ENCODE assay signal across 6 cellular contexts in the genomic region with DNA sequence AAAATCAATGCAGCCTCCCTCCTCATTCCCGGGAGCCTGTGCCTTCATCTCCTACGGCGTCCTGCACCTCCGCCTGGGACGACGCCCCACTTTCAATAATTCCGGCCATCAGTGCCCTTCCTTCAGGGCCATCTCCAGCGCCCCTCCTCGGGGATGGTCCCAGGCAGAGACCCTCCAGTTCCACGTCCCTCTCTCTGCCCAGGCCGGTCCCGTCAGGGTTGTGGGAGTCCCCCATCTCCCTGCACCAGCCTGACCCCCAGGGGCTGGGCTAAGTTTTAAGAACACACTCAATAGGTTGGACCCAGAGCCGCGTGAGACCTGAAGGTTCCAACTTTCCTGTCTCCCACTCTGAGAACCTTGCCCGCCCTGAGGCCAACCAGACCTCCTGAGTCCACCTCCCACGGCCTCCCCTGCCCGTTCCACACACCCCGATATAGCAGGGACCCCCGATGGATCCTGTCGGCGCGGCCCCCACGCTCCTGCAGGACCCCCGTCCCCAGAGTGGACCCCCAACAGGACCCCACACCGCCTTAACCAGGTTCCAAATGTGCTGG. TPM values are rescaled to one million over a fixed set of nuclear protein-coding genes. Genes with fewer than 3 reads are reported as not detected.
DNase-seq lines count a peak whose midpoint lies in the region; ATAC-seq, FAIRE-seq and TF ChIP-seq lines count a peak whose summit lies in the region.

No MANE protein-coding gene starts in this region.

- H3K4me1 Mint-ChIP-seq in CD8-positive, alpha-beta memory T cell: peaks cover 27 to 38% (median 29%) of the 10 kb centered on the region in 3 donors
- H3K4me1 Mint-ChIP-seq in WTC11: peaks cover 18% of the 10 kb centered on the region

- H3K36me3 Mint-ChIP-seq in CD8-positive, alpha-beta memory T cell: peaks cover 0 to 2% (median 0%) of the 10 kb centered on the region in 3 donors
- H3K36me3 Mint-ChIP-seq in WTC11: peaks cover 10% of the 10 kb centered on the region

- peak overlapping the region in 6 of 8 donors; percentile 90 to 99 (median 97) for H3K27ac Mint-ChIP-seq in CD8-positive, alpha-beta memory T cell
- no peak overlapping the region; the same call in 1 of the 2 replicates for H3K27ac Mint-ChIP-seq in WTC11

- in situ Hi-C loops in HepG2 (cut with HindIII; ENCODE audit: extremely low pct_ligation_motif_present, low pct_unique_long_range_greater_than_20kb): loop anchor here (5.0 kb wide), 1 partner anchor 85 kb away; no protein-coding TSS in a partner anchor

- POLR2A ChIA-PET in CD8-positive, alpha-beta memory T cell (lab: Charles Lee): no interaction called here
- POLR2A ChIA-PET in WTC11 (lab: Charles Lee) (no interaction called here), HepG2 (lab: Yijun Ruan, JAX) (no interaction called here)

- H3K9ac ChIP-seq in HepG2 (ENCODE audit: insufficient read depth, low read depth, low read length): peak overlapping the region; percentile 90

- H3K36me3 ChIP-seq in CD8-positive, alpha-beta memory T cell (ENCODE audit: insufficient read depth, low read length): no peaks in the 10 kb centered on the region
- no peaks in the 10 kb centered on the region for H3K36me3 ChIP-seq in HepG2 (replicated peaks in 1 of 2; ENCODE audit: control insufficient read depth in 1 of 2, insufficient read depth in 2 of 2, low read length in 2 of 2)

- peak overlapping the region; percentile 99 for H3K4me2 ChIP-seq in HepG2 (ENCODE audit: low read depth, low read length)

- whole genome bisulfite sequencing in HepG2 (ENCODE audit: low lambda C conversion rate): 6% methylated on average over 19 of the region's 25 CpGs

- H3K27me3 Mint-ChIP-seq in CD8-positive, alpha-beta memory T cell: no peaks in the 10 kb centered on the region
- peaks cover 47% of the 10 kb centered on the region for H3K27me3 Mint-ChIP-seq in WTC11 (ENCODE audit: low read depth)

- H3K79me2 ChIP-seq in HepG2 (ENCODE audit: insufficient read depth, low read length): peaks cover 5% of the 10 kb centered on the region

- CTCF ChIA-PET in CD8-positive, alpha-beta memory T cell (lab: Charles Lee): interaction anchor here (1.5 kb wide), 1 partner anchor 69 kb away, joined by 3 read pairs; no protein-coding TSS in a partner anchor
- CTCF ChIA-PET in WTC11 (lab: Charles Lee): interaction anchor here (0.6 kb wide), 1 partner anchor 8 kb away, joined by 3 read pairs; no protein-coding TSS in a partner anchor
- CTCF ChIA-PET in HepG2 (lab: Yijun Ruan, JAX; ENCODE audit: low intra/inter-chr PET ratio, low total read pairs): no interaction called here

- peak overlapping the region; percentile 94 for H3K4me3 ChIP-seq in CD8-positive, alpha-beta memory T cell (ENCODE audit: low read length)
- H3K4me3 ChIP-seq in HepG2 (replicated peaks in 1 of 3; ENCODE audit: insufficient read depth in 1 of 3, low read depth in 2 of 3, low read length in 3 of 3): peak overlapping the region; percentile 67 to 80 (median 70)

- H3K27ac ChIP-seq in CD8-positive, alpha-beta memory T cell (ENCODE audit: low read depth, low read length): peak overlapping the region; percentile 83
- H3K27ac ChIP-seq in HepG2 (ENCODE audit: extremely low read length, insufficient read depth, low read length): peak overlapping the region; percentile 66

- no peak for DNase-seq in CD8-positive, alpha-beta memory T cell
- no peak for DNase-seq in WTC11 (ENCODE audit: low spot score)
- DNase-seq in HepG2 (ENCODE audit: low spot score): no peak
- no peak for DNase-seq in NCI-H187 (lab: John Stamatoyannopoulos, UW)
- no peak for DNase-seq in mucosa of gallbladder (ENCODE audit: low spot score)

- TSS peak; percentile 75 for BruUV-seq in HepG2 (replicated peaks; lab: Mats Ljungman, UMichigan)

- no peak for FAIRE-seq in HepG2 (lab: Jason Lieb, UNC)

- TF ChIP-seq RAD21 in HepG2 (CRISPR knock-in tag; IDR thresholded peaks at IDR 0.05): no peak

- no peaks in the 10 kb centered on the region for H4K20me1 ChIP-seq in HepG2 (ENCODE audit: insufficient read depth, low read length)

- H2AFZ ChIP-seq in HepG2 (ENCODE audit: low read length): no peak overlapping the region

- TF ChIP-seq CTCF in WTC11 (IDR thresholded peaks at IDR 0.05) (no peak), HepG2 (CRISPR knock-in tag; IDR thresholded peaks at IDR 0.05) (no peak)

- no peaks in the 10 kb centered on the region for H3K9me3 ChIP-seq in CD8-positive, alpha-beta memory T cell (ENCODE audit: low read length)
- peaks cover 3% of the 10 kb centered on the region; the same call in 1 of the 2 replicates for H3K9me3 ChIP-seq in HepG2 (ENCODE audit: low read length)

- ATAC-seq in WTC11 (no peak), HepG2 (peak; percentile 41), GM18868 (IDR thresholded peaks at IDR 0.05; ENCODE audit: unreplicated experiment) (no peak)

- intact Hi-C loops in HepG2 (cut with micrococcal nuclease; ENCODE audit: unreplicated experiment): loop anchor here (2.0 to 5.0 kb wide), 4 partner anchors 35 to 85 kb away; a partner anchor contains a TSS

- TF ChIP-seq EP300 in HepG2 (IDR thresholded peaks at IDR 0.05; ENCODE audit: low read depth in 2 of 2, low read length in 2 of 2) (no peak), HepG2 (CRISPR knock-in tag; IDR thresholded peaks at IDR 0.05; ENCODE audit: borderline replicate concordance) (no peak)

- no peak for TF ChIP-seq POLR2A in HepG2 (IDR thresholded peaks at IDR 0.05; ENCODE audit: insufficient read depth in 1 of 2, low read depth in 2 of 2, low read length in 2 of 2)

- H3K27me3 ChIP-seq in CD8-positive, alpha-beta memory T cell (ENCODE audit: insufficient read depth, low read length, poor library complexity, severe bottlenecking): no peaks in the 10 kb centered on the region
- H3K27me3 ChIP-seq in HepG2 (ENCODE audit: control insufficient read depth in 1 of 2, insufficient read depth in 2 of 2, low read length in 2 of 2): no peaks in the 10 kb centered on the region

- no peaks in the 10 kb centered on the region for H3K9me3 Mint-ChIP-seq in CD8-positive, alpha-beta memory T cell
- H3K9me3 Mint-ChIP-seq in WTC11: peaks cover 4% of the 10 kb centered on the region; the same call in 1 of the 2 replicates

- H3K4me3 Mint-ChIP-seq in CD8-positive, alpha-beta memory T cell: peak overlapping the region; percentile 86 to 98 (median 98)
- H3K4me3 Mint-ChIP-seq in WTC11: peak overlapping the region; percentile 96

- H3K4me1 ChIP-seq in CD8-positive, alpha-beta memory T cell (ENCODE audit: insufficient read depth, low read length): peaks cover 22% of the 10 kb centered on the region
- H3K4me1 ChIP-seq in HepG2 (ENCODE audit: insufficient read depth, low read length): peaks cover 14% of the 10 kb centered on the region

RNA-seq across cellular contexts. Expression of a gene that starts 0.6 kb away (rescaled TPM):
- total RNA-seq in CD8-positive, alpha-beta memory T cell: 10 to 100 TPM; 27.7 to 30.6 TPM
- 30.1 TPM for polyA plus RNA-seq in CD8-positive, alpha-beta memory T cell
- 46.0 to 53.4 TPM (median 51.8 TPM) in 3 replicates for total RNA-seq in WTC11 (2021)
- 10.3 and 25.9 TPM in 2 replicates for total RNA-seq in HepG2 (2016; rRNA removed; fragmentation: Illumina TruSeq; extraction: Trizol)
- 8.7 and 12.1 TPM in 2 replicates for total RNA-seq in HepG2 (2016; cell fraction: cytosol; rRNA removed; fragmentation: Illumina TruSeq; extraction: Trizol; ENCODE audit: low read depth)
- total RNA-seq in HepG2 (2016; cell fraction: insoluble cytoplasmic fraction; rRNA removed; fragmentation: Illumina TruSeq; extraction: Trizol): 7.7 and 28.3 TPM in 2 replicates
- total RNA-seq in HepG2 (2016; cell fraction: membrane; rRNA removed; fragmentation: Illumina TruSeq; extraction: Trizol): 7.4 and 8.8 TPM in 2 replicates
- 36.6 and 39.6 TPM in 2 replicates for total RNA-seq in HepG2 (2016; cell fraction: nucleus; rRNA removed; fragmentation: Illumina TruSeq; extraction: Trizol)
- polyA plus RNA-seq in HepG2 (2011; rRNA removed): 31.4 and 42.7 TPM in 2 replicates
- 22.8 and 35.4 TPM in 2 replicates for polyA plus RNA-seq in HepG2 (2011; cell fraction: cytosol; rRNA removed)
- polyA plus RNA-seq in HepG2 (2011; cell fraction: nucleus; rRNA removed): 190 and 235 TPM in 2 replicates
- polyA plus RNA-seq in HepG2 (2012): 15.9 and 23.9 TPM in 2 replicates
- 6.6 and 8.6 TPM in 2 replicates for polyA plus RNA-seq in HepG2 (2016; cell fraction: cytosol; fragmentation: Illumina TruSeq; extraction: Trizol; ENCODE audit: low read depth)
- polyA plus RNA-seq in HepG2 (2016; cell fraction: insoluble cytoplasmic fraction; fragmentation: Illumina TruSeq; extraction: Trizol; ENCODE audit: low read depth): 8.4 and 9.9 TPM in 2 replicates
- polyA plus RNA-seq in HepG2 (2016; cell fraction: membrane; fragmentation: Illumina TruSeq; extraction: Trizol; ENCODE audit: low read depth): 8.4 and 9.5 TPM in 2 replicates
- 56.7 and 60.0 TPM in 2 replicates for polyA plus RNA-seq in HepG2 (2016; cell fraction: nucleus; fragmentation: Illumina TruSeq; extraction: Trizol; ENCODE audit: insufficient read depth, low read depth)
- polyA minus RNA-seq in HepG2 (2011; rRNA and poly(A)+ RNA removed; ENCODE audit: low replicate concordance): 88.8 and 105 TPM in 2 replicates
- polyA minus RNA-seq in HepG2 (2011; cell fraction: cytosol; rRNA and poly(A)+ RNA removed): 24.3 and 32.2 TPM in 2 replicates
- polyA minus RNA-seq in HepG2 (2011; cell fraction: nucleus; rRNA and poly(A)+ RNA removed): 57.3 and 75.8 TPM in 2 replicates
- total RNA-seq in mucosa of gallbladder: 33.2 TPM

RNA-seq across cellular contexts. Expression of a gene that starts 32.4 kb away (rescaled TPM):
- 1 to 10 TPM; 1.5 to 2.0 TPM for total RNA-seq in CD8-positive, alpha-beta memory T cell
- not detected for polyA plus RNA-seq in CD8-positive, alpha-beta memory T cell
- total RNA-seq in WTC11 (2021) (1.3 to 1.7 TPM (median 1.7 TPM) in 3 replicates), HepG2 (2016; rRNA removed; fragmentation: Illumina TruSeq; extraction: Trizol) (0.44 and 1.2 TPM in 2 replicates), mucosa of gallbladder (4.3 TPM)
- total RNA-seq in HepG2 (2016; cell fraction: cytosol; rRNA removed; fragmentation: Illumina TruSeq; extraction: Trizol; ENCODE audit: low read depth): 0.81 and 1.1 TPM in 2 replicates
- 0.41 TPM in 1 of 2 replicates, not detected in the other for total RNA-seq in HepG2 (2016; cell fraction: insoluble cytoplasmic fraction; rRNA removed; fragmentation: Illumina TruSeq; extraction: Trizol)
- 0.46 and 1.8 TPM in 2 replicates for total RNA-seq in HepG2 (2016; cell fraction: membrane; rRNA removed; fragmentation: Illumina TruSeq; extraction: Trizol)
- total RNA-seq in HepG2 (2016; cell fraction: nucleus; rRNA removed; fragmentation: Illumina TruSeq; extraction: Trizol): 0.81 and 1.6 TPM in 2 replicates
- 1.7 and 2.3 TPM in 2 replicates for polyA plus RNA-seq in HepG2 (2011; rRNA removed)
- 2.1 and 2.9 TPM in 2 replicates for polyA plus RNA-seq in HepG2 (2011; cell fraction: cytosol; rRNA removed)
- 4.0 and 4.5 TPM in 2 replicates for polyA plus RNA-seq in HepG2 (2011; cell fraction: nucleus; rRNA removed)
- 2.2 and 4.4 TPM in 2 replicates for polyA plus RNA-seq in HepG2 (2012)
- polyA plus RNA-seq in HepG2 (2016; cell fraction: cytosol; fragmentation: Illumina TruSeq; extraction: Trizol; ENCODE audit: low read depth): 0.86 and 1.1 TPM in 2 replicates
- 0.42 and 1.8 TPM in 2 replicates for polyA plus RNA-seq in HepG2 (2016; cell fraction: insoluble cytoplasmic fraction; fragmentation: Illumina TruSeq; extraction: Trizol; ENCODE audit: low read depth)
- 0.38 and 1.1 TPM in 2 replicates for polyA plus RNA-seq in HepG2 (2016; cell fraction: membrane; fragmentation: Illumina TruSeq; extraction: Trizol; ENCODE audit: low read depth)
- 2.1 and 3.9 TPM in 2 replicates for polyA plus RNA-seq in HepG2 (2016; cell fraction: nucleus; fragmentation: Illumina TruSeq; extraction: Trizol; ENCODE audit: insufficient read depth, low read depth)
- polyA minus RNA-seq in HepG2 (2011; rRNA and poly(A)+ RNA removed; ENCODE audit: low replicate concordance): 0.33 and 1.1 TPM in 2 replicates
- 1.2 TPM in 1 of 2 replicates, not detected in the other for polyA minus RNA-seq in HepG2 (2011; cell fraction: cytosol; rRNA and poly(A)+ RNA removed)
- polyA minus RNA-seq in HepG2 (2011; cell fraction: nucleus; rRNA and poly(A)+ RNA removed): 1.4 and 2.0 TPM in 2 replicates

RNA-seq across cellular contexts. Expression of a gene that starts 54.3 kb away (rescaled TPM):
- 10 to 100 TPM; 37.3 to 40.1 TPM for total RNA-seq in CD8-positive, alpha-beta memory T cell
- 18.7 TPM for polyA plus RNA-seq in CD8-positive, alpha-beta memory T cell
- total RNA-seq in WTC11 (2021) (18.4 to 24.2 TPM (median 20.9 TPM) in 3 replicates), HepG2 (2016; rRNA removed; fragmentation: Illumina TruSeq; extraction: Trizol) (13.3 and 16.8 TPM in 2 replicates), mucosa of gallbladder (29.8 TPM)
- total RNA-seq in HepG2 (2016; cell fraction: cytosol; rRNA removed; fragmentation: Illumina TruSeq; extraction: Trizol; ENCODE audit: low read depth): 5.8 and 6.2 TPM in 2 replicates
- 10.7 and 12.4 TPM in 2 replicates for total RNA-seq in HepG2 (2016; cell fraction: insoluble cytoplasmic fraction; rRNA removed; fragmentation: Illumina TruSeq; extraction: Trizol)
- 9.4 and 12.2 TPM in 2 replicates for total RNA-seq in HepG2 (2016; cell fraction: membrane; rRNA removed; fragmentation: Illumina TruSeq; extraction: Trizol)
- total RNA-seq in HepG2 (2016; cell fraction: nucleus; rRNA removed; fragmentation: Illumina TruSeq; extraction: Trizol): 7.5 TPM in 2 replicates
- polyA plus RNA-seq in HepG2 (2011; rRNA removed): 9.6 and 9.9 TPM in 2 replicates
- 5.5 and 9.4 TPM in 2 replicates for polyA plus RNA-seq in HepG2 (2011; cell fraction: cytosol; rRNA removed)
- polyA plus RNA-seq in HepG2 (2011; cell fraction: nucleus; rRNA removed): 19.1 and 20.9 TPM in 2 replicates
- 5.3 and 5.7 TPM in 2 replicates for polyA plus RNA-seq in HepG2 (2012)
- 6.8 and 7.0 TPM in 2 replicates for polyA plus RNA-seq in HepG2 (2016; cell fraction: cytosol; fragmentation: Illumina TruSeq; extraction: Trizol; ENCODE audit: low read depth)
- polyA plus RNA-seq in HepG2 (2016; cell fraction: insoluble cytoplasmic fraction; fragmentation: Illumina TruSeq; extraction: Trizol; ENCODE audit: low read depth): 16.4 and 17.7 TPM in 2 replicates
- 10.7 and 11.7 TPM in 2 replicates for polyA plus RNA-seq in HepG2 (2016; cell fraction: membrane; fragmentation: Illumina TruSeq; extraction: Trizol; ENCODE audit: low read depth)
- polyA plus RNA-seq in HepG2 (2016; cell fraction: nucleus; fragmentation: Illumina TruSeq; extraction: Trizol; ENCODE audit: insufficient read depth, low read depth): 17.6 and 20.8 TPM in 2 replicates
- 13.1 and 33.4 TPM in 2 replicates for polyA minus RNA-seq in HepG2 (2011; rRNA and poly(A)+ RNA removed; ENCODE audit: low replicate concordance)
- polyA minus RNA-seq in HepG2 (2011; cell fraction: cytosol; rRNA and poly(A)+ RNA removed): 2.3 and 3.9 TPM in 2 replicates
- polyA minus RNA-seq in HepG2 (2011; cell fraction: nucleus; rRNA and poly(A)+ RNA removed): 6.1 and 9.5 TPM in 2 replicates

RNA-seq across cellular contexts. Expression of a gene that starts 54.4 kb away (rescaled TPM):
- 100 to 1,000 TPM in 1 of 2 experiments, 10 to 100 TPM in 1; 98.4 to 101 TPM for total RNA-seq in CD8-positive, alpha-beta memory T cell
- polyA plus RNA-seq in CD8-positive, alpha-beta memory T cell: 71.2 TPM
- total RNA-seq in WTC11 (2021): 78.1 to 87.1 TPM (median 78.7 TPM) in 3 replicates
- 80.7 and 83.1 TPM in 2 replicates for total RNA-seq in HepG2 (2016; rRNA removed; fragmentation: Illumina TruSeq; extraction: Trizol)
- 25.6 and 30.2 TPM in 2 replicates for total RNA-seq in HepG2 (2016; cell fraction: cytosol; rRNA removed; fragmentation: Illumina TruSeq; extraction: Trizol; ENCODE audit: low read depth)
- 80.2 and 88.4 TPM in 2 replicates for total RNA-seq in HepG2 (2016; cell fraction: insoluble cytoplasmic fraction; rRNA removed; fragmentation: Illumina TruSeq; extraction: Trizol)
- total RNA-seq in HepG2 (2016; cell fraction: membrane; rRNA removed; fragmentation: Illumina TruSeq; extraction: Trizol): 35.6 and 40.8 TPM in 2 replicates
- total RNA-seq in HepG2 (2016; cell fraction: nucleus; rRNA removed; fragmentation: Illumina TruSeq; extraction: Trizol): 38.1 and 49.9 TPM in 2 replicates
- 49.9 and 56.1 TPM in 2 replicates for polyA plus RNA-seq in HepG2 (2011; rRNA removed)
- 34.1 and 52.6 TPM in 2 replicates for polyA plus RNA-seq in HepG2 (2011; cell fraction: cytosol; rRNA removed)
- polyA plus RNA-seq in HepG2 (2011; cell fraction: nucleus; rRNA removed): 142 and 154 TPM in 2 replicates
- polyA plus RNA-seq in HepG2 (2012): 34.7 and 59.7 TPM in 2 replicates
- 20.9 and 21.7 TPM in 2 replicates for polyA plus RNA-seq in HepG2 (2016; cell fraction: cytosol; fragmentation: Illumina TruSeq; extraction: Trizol; ENCODE audit: low read depth)
- 76.4 and 82.0 TPM in 2 replicates for polyA plus RNA-seq in HepG2 (2016; cell fraction: insoluble cytoplasmic fraction; fragmentation: Illumina TruSeq; extraction: Trizol; ENCODE audit: low read depth)
- 22.9 and 31.4 TPM in 2 replicates for polyA plus RNA-seq in HepG2 (2016; cell fraction: membrane; fragmentation: Illumina TruSeq; extraction: Trizol; ENCODE audit: low read depth)
- polyA plus RNA-seq in HepG2 (2016; cell fraction: nucleus; fragmentation: Illumina TruSeq; extraction: Trizol; ENCODE audit: insufficient read depth, low read depth): 69.3 and 92.4 TPM in 2 replicates
- polyA minus RNA-seq in HepG2 (2011; rRNA and poly(A)+ RNA removed; ENCODE audit: low replicate concordance): 45.6 and 94.4 TPM in 2 replicates
- polyA minus RNA-seq in HepG2 (2011; cell fraction: cytosol; rRNA and poly(A)+ RNA removed): 17.8 and 18.0 TPM in 2 replicates
- 29.1 and 32.6 TPM in 2 replicates for polyA minus RNA-seq in HepG2 (2011; cell fraction: nucleus; rRNA and poly(A)+ RNA removed)
- 64.7 TPM for total RNA-seq in mucosa of gallbladder
